Comparison of ENCODE assay signal across 16 cellular contexts in the genomic region with DNA sequence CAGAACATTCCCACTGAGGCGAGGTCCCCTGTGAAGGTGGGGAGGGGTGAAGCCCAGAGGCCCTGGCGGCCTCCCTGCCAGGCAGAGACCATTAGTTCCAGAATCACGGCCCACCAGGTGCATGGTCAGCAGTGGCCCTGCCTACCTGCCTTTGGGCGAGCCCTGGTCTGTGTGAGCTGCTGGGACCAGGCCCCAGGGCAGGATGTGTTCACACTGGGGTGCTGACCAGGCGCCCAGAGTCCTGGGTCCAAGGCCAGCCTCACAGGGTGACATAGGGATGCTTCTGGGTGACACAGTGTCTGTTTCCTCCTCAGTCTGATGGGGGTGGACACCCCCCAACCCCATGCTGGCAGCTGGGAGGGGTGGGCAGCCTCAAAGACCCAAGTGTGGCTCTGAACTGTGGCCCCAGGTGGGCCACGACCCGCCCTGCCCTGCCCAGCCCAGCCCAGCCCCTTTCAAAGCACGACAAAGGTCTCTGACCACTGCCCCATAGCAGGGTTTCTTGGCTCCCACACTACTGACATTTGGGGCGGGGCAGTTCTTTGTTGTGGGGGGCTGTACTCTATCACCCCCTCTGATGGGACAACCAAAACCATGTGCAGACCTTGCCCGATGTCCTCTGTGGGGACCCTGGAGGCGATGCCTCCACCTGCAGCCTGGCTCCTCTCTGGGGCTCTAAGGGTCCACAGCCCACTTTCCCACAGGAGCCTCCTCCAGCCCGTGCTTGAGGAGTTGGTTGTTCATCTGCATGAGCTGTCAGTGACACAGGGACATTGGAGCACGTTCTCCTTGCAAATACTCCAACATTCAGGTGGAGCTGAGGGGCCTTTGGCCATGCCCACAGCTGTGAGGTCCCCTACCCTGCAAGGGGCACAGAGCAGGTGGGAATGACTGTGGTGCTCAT. TPM values are rescaled to one million over a fixed set of nuclear protein-coding genes. Genes with fewer than 3 reads are reported as not detected.
DNase-seq lines count a peak whose midpoint lies in the region; ATAC-seq and TF ChIP-seq lines count a peak whose summit lies in the region.
"Had no signal": no experiment of that assay in that cellular context is flagged by ENCODE, and none has a peak within 500 bp of the region (broad histone marks: within the 10 kb centered on the region; RNA-seq: fewer than 3 reads in every experiment).

No MANE protein-coding gene starts in this region.

- H3K9me3 ChIP-seq in SK-N-SH (no peaks in the 10 kb centered on the region), mucosa of descending colon (no peaks in the 10 kb centered on the region), suprapubic skin (no peaks in the 10 kb centered on the region)
- H3K9me3 ChIP-seq in effector memory CD4-positive, alpha-beta T cell (ENCODE audit: control insufficient read depth, low read length) = no peaks in the 10 kb centered on the region
- H3K9me3 ChIP-seq: ascending aorta had no signal

- no peak for TF ChIP-seq EP300 in SK-N-SH (IDR thresholded peaks at IDR 0.05; ENCODE audit: borderline replicate concordance in 1 of 2, low read depth in 1 of 2, low read length in 1 of 2)
- TF ChIP-seq EP300 in suprapubic skin (IDR thresholded peaks at IDR 0.05) = no peak

- POLR2A ChIA-PET in SK-N-SH (lab: Yijun Ruan, JAX) = no interaction called here

- H3K4me3 ChIP-seq in SK-N-SH (ENCODE audit: low read depth in 2 of 2, low read length in 1 of 2) (no peak overlapping the region), mucosa of descending colon (no peak overlapping the region), suprapubic skin (no peak overlapping the region)
- no peak overlapping the region for H3K4me3 ChIP-seq in effector memory CD4-positive, alpha-beta T cell (ENCODE audit: insufficient read depth, low read depth, low read length, poor library complexity, severe bottlenecking)
- H3K4me3 ChIP-seq: ascending aorta had no signal

- H3K27ac ChIP-seq in SK-N-SH (ENCODE audit: low read depth in 2 of 2, low read length in 1 of 2) = no peak overlapping the region
- H3K27ac ChIP-seq in suprapubic skin = no peak overlapping the region
- no peak overlapping the region for H3K27ac ChIP-seq in effector memory CD4-positive, alpha-beta T cell (ENCODE audit: insufficient read depth, low read length, poor library complexity, severe bottlenecking)
- H3K27ac ChIP-seq: 22Rv1, ascending aorta had no signal

- H3K4me1 ChIP-seq in SK-N-SH (ENCODE audit: control insufficient read depth in 1 of 2, insufficient read depth in 2 of 2, low read depth in 1 of 2, low read length in 1 of 2) (peaks cover 0 to 25% of the 10 kb centered on the region in 2 experiments; a peak in 1 of 4 replicates), mucosa of descending colon (ENCODE audit: low read depth) (no peaks in the 10 kb centered on the region), suprapubic skin (peaks cover 6% of the 10 kb centered on the region)
- no peaks in the 10 kb centered on the region for H3K4me1 ChIP-seq in effector memory CD4-positive, alpha-beta T cell (ENCODE audit: control insufficient read depth, insufficient read depth, low read length, poor library complexity, severe bottlenecking)
- H3K4me1 ChIP-seq: ascending aorta had no signal

- WGBS in SK-N-SH (ENCODE audit: low lambda C conversion rate) = 23% methylated on average over 3 of the region's 13 CpGs
- WGBS in suprapubic skin = 88% methylated on average over 4 of the region's 13 CpGs

- intact Hi-C loops in mucosa of descending colon (cut with DNase I, micrococcal nuclease) = no loop called here

- H3F3A ChIP-seq in SK-N-SH (replicated peaks; ENCODE audit: insufficient read depth) = no peaks in the 10 kb centered on the region

- no peaks in the 10 kb centered on the region for H3K9me2 ChIP-seq in SK-N-SH

- ATAC-seq in SK-N-SH treated with all-trans-retinoic acid at 6 μM for 48 hours = no peak
- no peak for ATAC-seq in mucosa of descending colon

- no peak overlapping the region for H3K4me2 ChIP-seq in SK-N-SH

- H3K36me3 ChIP-seq in SK-N-SH (replicated peaks in 1 of 2; ENCODE audit: control insufficient read depth in 1 of 2, insufficient read depth in 2 of 2, low read length in 1 of 2) = no peaks in the 10 kb centered on the region
- H3K36me3 ChIP-seq in mucosa of descending colon (ENCODE audit: low read depth) = no peaks in the 10 kb centered on the region
- H3K36me3 ChIP-seq in suprapubic skin = no peaks in the 10 kb centered on the region
- H3K36me3 ChIP-seq in effector memory CD4-positive, alpha-beta T cell (ENCODE audit: control insufficient read depth, insufficient read depth, low read length) = no peaks in the 10 kb centered on the region

- H4K20me1 ChIP-seq in SK-N-SH (ENCODE audit: insufficient read depth) = no peaks in the 10 kb centered on the region

- H3K27me3 ChIP-seq in SK-N-SH (ENCODE audit: insufficient read depth) (no peaks in the 10 kb centered on the region), suprapubic skin (no peaks in the 10 kb centered on the region)
- H3K27me3 ChIP-seq in effector memory CD4-positive, alpha-beta T cell (replicated peaks; ENCODE audit: control insufficient read depth, insufficient read depth, low read length, poor library complexity, severe bottlenecking) = no peaks in the 10 kb centered on the region
- H3K27me3 ChIP-seq: ascending aorta had no signal

- DNase-seq in SK-N-SH (peak; percentile 11), ecto neural progenitor cell (ENCODE audit: low spot score) (peak; percentile 29), mucosa of descending colon (peak in 2 of 3 donors; percentile 12 to 25), suprapubic skin (ENCODE audit: low spot score in 2 of 2) (peak; percentile 33 to 74), NCI-H345 treated with DMSO at 0.1 percent for 48 hours (lab: John Stamatoyannopoulos, UW; ENCODE audit: unreplicated experiment) (no peak), NCI-H2107 treated with DMSO at 0.1 percent for 48 hours (lab: John Stamatoyannopoulos, UW; ENCODE audit: unreplicated experiment) (no peak)
- DNase-seq in effector memory CD4-positive, alpha-beta T cell = no peak
- DNase-seq: NCI-H187 treated with DMSO at 0.1 percent for 48 hours; NCI-H510A; nucleus accumbens; stimulated activated CD4-positive, alpha-beta T cell treated with anti-CD3 and anti-CD28 coated beads, Interleukin-4, amount 100 ng/mL, for 24 hours had no signal

- TF ChIP-seq CTCF in SK-N-SH (IDR thresholded peaks at IDR 0.05) = no peak
- no peak for TF ChIP-seq CTCF in mucosa of descending colon (IDR thresholded peaks at IDR 0.05)
- TF ChIP-seq CTCF in suprapubic skin (IDR thresholded peaks at IDR 0.05) = no peak

- TF ChIP-seq RAD21 in SK-N-SH (IDR thresholded peaks at IDR 0.05; ENCODE audit: low read length) = no peak

- no peak overlapping the region for H2AFZ ChIP-seq in SK-N-SH (ENCODE audit: low read depth)

- CTCF ChIA-PET in SK-N-SH (lab: Yijun Ruan, JAX) = interaction anchor here (1.1 to 2.1 kb wide), 2 partner anchors 10 to 84 kb away, joined by 3 to 7 read pairs; no protein-coding TSS in a partner anchor

- no peaks in the 10 kb centered on the region for H3K79me2 ChIP-seq in SK-N-SH (ENCODE audit: insufficient read depth)

- H3K9ac ChIP-seq in SK-N-SH = no peak overlapping the region

- TF ChIP-seq POLR2A in suprapubic skin (IDR thresholded peaks at IDR 0.05) = no peak

TF ChIP-seq in SK-N-SH, 30 proteins besides CTCF, POLR2A, EP300 and RAD21 (continues in another document):
- TF ChIP-seq GABPA (IDR thresholded peaks at IDR 0.05; ENCODE audit: low read depth) (no peak), POLR2AphosphoS5 (IDR thresholded peaks at IDR 0.05; ENCODE audit: low read depth, low read length) (no peak), MEF2A (IDR thresholded peaks at IDR 0.05; ENCODE audit: borderline replicate concordance, low read depth) (no peak), CHD2 (IDR thresholded peaks at IDR 0.05; ENCODE audit: low read length, partially characterized antibody) (no peak), USF1 (IDR thresholded peaks at IDR 0.05; ENCODE audit: borderline replicate concordance, low read depth) (no peak)

TF ChIP-seq in SK-N-SH treated with all-trans-retinoic acid at 6 μM for 48 hours, 23 proteins besides CTCF, POLR2A, EP300 and RAD21 (continues in another document):
- TF ChIP-seq ESRRG (CRISPR knock-in tag; IDR thresholded peaks at IDR 0.05) (no peak), ZNF70 (CRISPR knock-in tag; IDR thresholded peaks at IDR 0.05) (no peak), ARNTL (CRISPR knock-in tag; IDR thresholded peaks at IDR 0.05; ENCODE audit: borderline replicate concordance, low read depth) (no peak), ISL1 (CRISPR knock-in tag; IDR thresholded peaks at IDR 0.05) (no peak), OSR1 (CRISPR knock-in tag; IDR thresholded peaks at IDR 0.05) (no peak), BACH2 (CRISPR knock-in tag; IDR thresholded peaks at IDR 0.05; ENCODE audit: borderline replicate concordance) (no peak), SNAI2 (CRISPR knock-in tag; IDR thresholded peaks at IDR 0.05) (no peak), ZFP30 (CRISPR knock-in tag; IDR thresholded peaks at IDR 0.05) (no peak)
- TF ChIP-seq, protein P1, sequence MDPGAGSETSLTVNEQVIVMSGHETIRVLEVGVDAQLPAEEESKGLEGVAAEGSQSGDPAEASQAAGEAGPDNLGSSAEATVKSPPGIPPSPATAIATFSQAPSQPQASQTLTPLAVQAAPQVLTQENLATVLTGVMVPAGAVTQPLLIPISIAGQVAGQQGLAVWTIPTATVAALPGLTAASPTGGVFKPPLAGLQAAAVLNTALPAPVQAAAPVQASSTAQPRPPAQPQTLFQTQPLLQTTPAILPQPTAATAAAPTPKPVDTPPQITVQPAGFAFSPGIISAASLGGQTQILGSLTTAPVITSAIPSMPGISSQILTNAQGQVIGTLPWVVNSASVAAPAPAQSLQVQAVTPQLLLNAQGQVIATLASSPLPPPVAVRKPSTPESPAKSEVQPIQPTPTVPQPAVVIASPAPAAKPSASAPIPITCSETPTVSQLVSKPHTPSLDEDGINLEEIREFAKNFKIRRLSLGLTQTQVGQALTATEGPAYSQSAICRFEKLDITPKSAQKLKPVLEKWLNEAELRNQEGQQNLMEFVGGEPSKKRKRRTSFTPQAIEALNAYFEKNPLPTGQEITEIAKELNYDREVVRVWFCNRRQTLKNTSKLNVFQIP (CRISPR knock-in tag; IDR thresholded peaks at IDR 0.05; ENCODE audit: borderline replicate concordance, low read depth) = no peak

RNA-seq across cellular contexts. Expression of gene SLC41A3, which starts 44.8 kb away (rescaled TPM):
- 53.4 and 58.4 TPM in 2 replicates for polyA plus RNA-seq in SK-N-SH (2012; rRNA removed)
- 29.9 and 39.4 TPM in 2 replicates for polyA plus RNA-seq in SK-N-SH (2012; cell fraction: cytosol; rRNA removed)
- 72.6 and 102 TPM in 2 replicates for polyA plus RNA-seq in SK-N-SH (2012; cell fraction: nucleus; rRNA removed)
- total RNA-seq in mucosa of descending colon = 10 to 100 TPM; 23.0 to 33.9 (median 31.2) TPM
- 10 to 100 TPM; 32.3 to 51.3 (median 44.0) TPM for total RNA-seq in suprapubic skin

RNA-seq across cellular contexts. Expression of gene ALDH1L1, which starts 51.6 kb away (rescaled TPM):
- 0.03 TPM in 1 of 2 replicates, not detected in the other for polyA plus RNA-seq in SK-N-SH (2012; rRNA removed)
- 0.07 and 0.14 TPM in 2 replicates for polyA plus RNA-seq in SK-N-SH (2012; cell fraction: cytosol; rRNA removed)
- polyA plus RNA-seq in SK-N-SH (2012; cell fraction: nucleus; rRNA removed) = 0.08 and 0.19 TPM in 2 replicates
- total RNA-seq in mucosa of descending colon (10 to 100 TPM; 14.3 to 27.4 (median 15.0) TPM), suprapubic skin (1 to 10 TPM; 5.1 to 8.5 (median 7.4) TPM)
- total RNA-seq: G401 had no signal
- polyA plus RNA-seq: IgD-negative memory B cell had no signal

Comparison
In these comparisons a context has a peak if more than half of its experiments do, and no peak if none do; other contexts are left out.
1. DNase-seq: peak in SK-N-SH (single experiment), ecto neural progenitor cell (single experiment), mucosa of descending colon (2 of 3) and suprapubic skin (2 of 2); none in NCI-H345 treated with DMSO at 0.1 percent for 48 hours (single experiment), effector memory CD4-positive, alpha-beta T cell (0 of 3) and NCI-H2107 treated with DMSO at 0.1 percent for 48 hours (single experiment).